7 cellular contexts compared by ENCODE assay signal in genomic region chr6:85631107-85631506, GRCh38. TPM values are rescaled to one million over a fixed set of nuclear protein-coding genes. Genes with fewer than 3 reads are reported as not detected.
DNase-seq lines count a peak whose midpoint lies in the region; ATAC-seq, FAIRE-seq and TF ChIP-seq lines count a peak whose summit lies in the region.
"Not testable (repeated sequence)": the region's sequence is repeated elsewhere in the genome, so short reads cannot be mapped to it uniquely, and the experiment has no call there.

No MANE protein-coding gene starts in this region.

- H3K79me2 ChIP-seq in GM23248 (ENCODE audit: insufficient read depth) = peaks cover 100% of the 10 kb centered on the region

- WGBS in GM23248 (ENCODE audit: low coverage in 1 of 2, low lambda C conversion rate in 2 of 2, missing lambda C conversion rate in 2 of 2), 2 experiments = 89 to 94% methylated on average over 5 to 6 of the region's 6 CpGs

- H3K36me3 ChIP-seq in GM23248 (ENCODE audit: low read depth) = peaks cover 85% of the 10 kb centered on the region

- peak; percentile 28 for DNase-seq in GM23248
- peak; percentile 23 for DNase-seq in RCC 7860 (ENCODE audit: low spot score)
- DNase-seq in activated naive CD4-positive, alpha-beta T cell treated with anti-CD3 and anti-CD28 coated beads, Interleukin-2, amount 10 ng/mL, durations not matched to agents 7 days and 5 days; foreskin keratinocyte; memory B cell (ENCODE audit: low spot score in 2 of 2): not testable (repeated sequence)
- peak; percentile 23 for DNase-seq in choroid plexus epithelial cell (ENCODE audit: low read depth)
- peak; percentile 61 for DNase-seq in renal cortical epithelial cell (ENCODE audit: low read depth)

- not testable (repeated sequence) for H3K4me2 ChIP-seq in GM23248 (ENCODE audit: unreplicated experiment)

- not testable (repeated sequence) for H3K9me2 ChIP-seq in GM23248 (ENCODE audit: insufficient read depth)

- H3K27me3 Mint-ChIP-seq in activated naive CD4-positive, alpha-beta T cell treated with anti-CD3 and anti-CD28 coated beads, Interleukin-2, amount 10 ng/mL, durations not matched to agents 7 days and 5 days; memory B cell: not testable (repeated sequence)

- peak; percentile 63 for FAIRE-seq in RCC 7860 (lab: Jason Lieb, UNC)

- peaks cover 70% of the 10 kb centered on the region for H3K36me3 Mint-ChIP-seq in activated naive CD4-positive, alpha-beta T cell treated with anti-CD3 and anti-CD28 coated beads, Interleukin-2, amount 10 ng/mL, durations not matched to agents 7 days and 5 days
- peaks cover 22% of the 10 kb centered on the region for H3K36me3 Mint-ChIP-seq in memory B cell

- peak overlapping the region; percentile 46; the same call in 1 of the 2 replicates for H3K27ac ChIP-seq in GM23248
- not testable (repeated sequence) for H3K27ac ChIP-seq in foreskin keratinocyte

- ATAC-seq in foreskin keratinocyte = peak; percentile 56
- ATAC-seq in memory B cell (ENCODE audit: low read depth) = not testable (repeated sequence)

- TF ChIP-seq CTCF in choroid plexus epithelial cell (conservative IDR thresholded peaks at IDR 0.05; ENCODE audit: low read depth, low read length); foreskin keratinocyte (conservative IDR thresholded peaks at IDR 0.05): not testable (repeated sequence)

- peaks cover 35% of the 10 kb centered on the region for H3F3A ChIP-seq in GM23248 (ENCODE audit: insufficient read depth)

- peaks cover 12% of the 10 kb centered on the region for H3K4me1 ChIP-seq in GM23248 (ENCODE audit: insufficient read depth)
- not testable (repeated sequence) for H3K4me1 ChIP-seq in foreskin keratinocyte

- not testable (repeated sequence) for H3K9me3 Mint-ChIP-seq in activated naive CD4-positive, alpha-beta T cell treated with anti-CD3 and anti-CD28 coated beads, Interleukin-2, amount 10 ng/mL, durations not matched to agents 7 days and 5 days; memory B cell

- in situ Hi-C loops in GM23248 (cut with MboI) = not testable (repeated sequence)

- H3K4me3 ChIP-seq in GM23248; choroid plexus epithelial cell (ENCODE audit: low read depth, low read length): not testable (repeated sequence)

- not testable (repeated sequence) for H2AFZ ChIP-seq in GM23248

- not testable (repeated sequence) for H4K20me1 ChIP-seq in GM23248 (ENCODE audit: insufficient read depth)

- not testable (repeated sequence) for H3K4me3 Mint-ChIP-seq in activated naive CD4-positive, alpha-beta T cell treated with anti-CD3 and anti-CD28 coated beads, Interleukin-2, amount 10 ng/mL, durations not matched to agents 7 days and 5 days; memory B cell

- H3K27me3 ChIP-seq in GM23248 (replicated peaks; ENCODE audit: insufficient read depth); foreskin keratinocyte: not testable (repeated sequence)

- peaks cover 30% of the 10 kb centered on the region for H3K4me1 Mint-ChIP-seq in activated naive CD4-positive, alpha-beta T cell treated with anti-CD3 and anti-CD28 coated beads, Interleukin-2, amount 10 ng/mL, durations not matched to agents 7 days and 5 days
- peaks cover 13% of the 10 kb centered on the region for H3K4me1 Mint-ChIP-seq in memory B cell

- CTCF ChIA-PET in activated naive CD4-positive, alpha-beta T cell treated with anti-CD3 and anti-CD28 coated beads, Interleukin-2, amount 10 ng/mL, durations not matched to agents 7 days and 5 days (lab: Charles Lee) = not testable (repeated sequence)

- peak overlapping the region; percentile 28 for H3K27ac Mint-ChIP-seq in activated naive CD4-positive, alpha-beta T cell treated with anti-CD3 and anti-CD28 coated beads, Interleukin-2, amount 10 ng/mL, durations not matched to agents 7 days and 5 days
- H3K27ac Mint-ChIP-seq in memory B cell = peak overlapping the region; percentile 24

- not testable (repeated sequence) for H3K9ac ChIP-seq in GM23248

- H3K9me3 ChIP-seq in GM23248 (ENCODE audit: low read depth) = not testable (repeated sequence)

RNA-seq across cellular contexts. Expression of gene SYNCRIP, which starts 11.6 kb away (rescaled TPM):
- 77.9 and 99.0 TPM in 2 replicates for total RNA-seq in GM23248 (2014; rRNA removed; shearing (Covaris generic))
- 138 and 150 TPM in 2 replicates for polyA plus RNA-seq in GM23248 (2016; fragmentation: Nextera tagmentation; extraction: Ambion mirVana)
- total RNA-seq in foreskin keratinocyte = 120 and 142 TPM in 2 replicates
- 57.1 and 72.5 TPM in 2 replicates for polyA plus RNA-seq in foreskin keratinocyte
- 79.4 and 138 TPM in 2 replicates for total RNA-seq in renal cortical epithelial cell

RNA-seq across cellular contexts. Expression of gene SNX14, which starts 37.4 kb away (rescaled TPM):
- 70.1 and 72.4 TPM in 2 replicates for total RNA-seq in GM23248 (2014; rRNA removed; shearing (Covaris generic))
- polyA plus RNA-seq in GM23248 (2016; fragmentation: Nextera tagmentation; extraction: Ambion mirVana) (68.3 and 70.6 TPM in 2 replicates), foreskin keratinocyte (55.2 and 60.2 TPM in 2 replicates)
- total RNA-seq in foreskin keratinocyte (66.9 and 73.6 TPM in 2 replicates), renal cortical epithelial cell (179 and 213 TPM in 2 replicates)
